ENCODE assay signal across 10 cellular contexts in the genomic region with DNA sequence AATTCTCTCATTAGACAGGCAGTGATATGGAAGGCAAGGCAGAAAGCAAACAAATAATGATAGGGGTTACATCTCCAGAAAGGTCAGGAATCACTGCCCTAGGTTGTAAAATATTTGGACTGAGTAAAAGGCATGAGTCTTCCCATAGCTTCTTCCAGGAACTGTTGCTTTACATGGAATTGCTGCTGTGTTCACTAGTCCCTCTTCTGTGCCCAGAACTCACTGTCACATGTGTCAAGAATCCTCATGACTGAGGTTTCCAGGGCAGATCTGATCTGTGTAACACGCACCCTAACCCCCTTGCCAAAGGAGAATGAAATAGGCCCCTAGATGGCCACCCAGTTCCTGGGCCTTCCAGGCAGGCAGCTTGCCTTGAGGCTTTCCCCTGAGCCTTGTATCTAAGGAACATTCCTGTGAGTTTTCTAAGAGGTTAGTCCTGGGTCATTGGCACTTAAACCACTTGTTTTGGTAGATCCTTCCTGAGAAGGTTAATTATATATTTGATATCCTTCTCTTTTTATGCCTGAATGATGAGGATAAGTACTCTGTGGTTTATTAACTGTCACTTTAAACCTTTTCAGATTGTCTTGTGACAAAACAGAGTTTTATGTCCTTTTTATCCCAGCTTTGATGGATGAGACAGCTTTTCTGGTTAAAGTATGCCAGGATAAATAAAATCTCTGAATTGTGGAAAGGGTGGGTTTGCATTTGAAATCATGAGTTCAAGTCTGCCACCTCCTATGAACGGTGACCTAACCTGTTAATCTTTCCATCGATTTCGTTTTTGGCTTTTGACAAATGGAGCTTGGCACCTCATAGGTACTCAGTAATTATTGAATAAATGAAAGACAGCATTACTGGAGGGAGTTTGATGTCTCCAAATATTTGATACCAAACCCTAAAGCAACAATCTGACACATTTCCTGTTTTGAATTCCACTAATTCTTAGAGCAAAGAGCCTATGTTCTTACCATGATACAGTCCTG.
A peak's percentile ranks its signal among the peaks of the same experiment; 100 is the strongest.
DNase-seq lines count a peak whose midpoint lies in the region; ATAC-seq, FAIRE-seq and TF ChIP-seq lines count a peak whose summit lies in the region.
"Had no signal": no experiment of that assay in that cellular context is flagged by ENCODE, and none has a peak within 500 bp of the region (broad histone marks: within the 10 kb centered on the region; RNA-seq: fewer than 3 reads in every experiment).

No MANE protein-coding gene starts in this region.

- TF ChIP-seq CTCF in gastrocnemius medialis (IDR thresholded peaks at IDR 0.05 in 4 of 5, conservative IDR thresholded peaks at IDR 0.05 in 1 of 5): no peak
- no peak for TF ChIP-seq CTCF in Caco-2 (IDR thresholded peaks at IDR 0.05; ENCODE audit: insufficient read depth in 1 of 2, low read depth in 1 of 2, low read length in 1 of 2, severe bottlenecking in 1 of 2, unreplicated experiment in 1 of 2)

- in situ Hi-C loops in gastrocnemius medialis (cut with MboI; ENCODE audit: low sequenced_read_pairs in 4 of 4): no loop called here

- FAIRE-seq in RCC 7860 (lab: Jason Lieb, UNC): peak; percentile 98
- FAIRE-seq: H1 had no signal

- H3K4me1 ChIP-seq in gastrocnemius medialis: peaks cover 71 to 84% of the 10 kb centered on the region in 2 donors
- H3K4me1 ChIP-seq in Caco-2: 0 out of 2 replicates have a peak, but pooled peaks cover 10% of the 10 kb centered on the region

- DNase-seq in GM03348 (ENCODE audit: low spot score): peak; percentile 61
- DNase-seq in RCC 7860 (ENCODE audit: low spot score): peak; percentile 91
- DNase-seq in Right ventricle myocardium superior: peak; percentile 55
- DNase-seq in gastrocnemius medialis: peak; percentile 85 to 88
- DNase-seq in Caco-2: no peak
- DNase-seq in NCI-H2081 treated with DMSO at 0.1 percent for 48 hours (lab: John Stamatoyannopoulos, UW): no peak
- DNase-seq: glutamatergic neuron had no signal

- no peaks in the 10 kb centered on the region for H3K27me3 Mint-ChIP-seq in Caco-2 (ENCODE audit: insufficient read depth, unreplicated experiment)

- no peak overlapping the region for H3K4me3 Mint-ChIP-seq in Caco-2 (ENCODE audit: unreplicated experiment)

- H3K36me3 Mint-ChIP-seq in Caco-2 (ENCODE audit: insufficient read depth, unreplicated experiment): peaks cover 2% of the 10 kb centered on the region

- H3K27me3 ChIP-seq in gastrocnemius medialis (no peaks in the 10 kb centered on the region), Caco-2 (replicated peaks; ENCODE audit: control insufficient read depth, insufficient read depth, low read length) (no peaks in the 10 kb centered on the region)

- no TSS peak for BruUV-seq in Caco-2 (replicated peaks; lab: Mats Ljungman, UMichigan)

- CTCF ChIA-PET in Caco-2 (lab: Charles Lee): interaction anchor here (0.6 kb wide), 1 partner anchor 236 kb away, joined by 3 read pairs; no protein-coding TSS in a partner anchor

- ATAC-seq in Right ventricle myocardium superior (ENCODE audit: poor library complexity) (peak; percentile 25), gastrocnemius medialis (peak; percentile 55 to 67), GM18861 (IDR thresholded peaks at IDR 0.05; ENCODE audit: unreplicated experiment) (no peak), HG03460 (IDR thresholded peaks at IDR 0.05; ENCODE audit: unreplicated experiment) (no peak)

- H3K9me3 ChIP-seq in gastrocnemius medialis (no peaks in the 10 kb centered on the region), Caco-2 (no peaks in the 10 kb centered on the region)

- intact Hi-C loops in Right ventricle myocardium superior (cut with DNase I): no loop called here
- intact Hi-C loops in gastrocnemius medialis (cut with DNase I; ENCODE audit: low total_unique reads): loop anchor here (5.0 kb wide), 3 partner anchors 88 to 213 kb away; no protein-coding TSS in a partner anchor
- intact Hi-C loops in Caco-2 (cut with micrococcal nuclease; ENCODE audit: unreplicated experiment): no loop called here

- TF ChIP-seq POLR2A in gastrocnemius medialis (IDR thresholded peaks at IDR 0.05): peak in 1 of 2 donors; percentile 37

- H3K36me3 ChIP-seq in gastrocnemius medialis (no peaks in the 10 kb centered on the region), Caco-2 (ENCODE audit: control insufficient read depth, insufficient read depth, low read length) (peaks cover 2% of the 10 kb centered on the region)

- POLR2A ChIA-PET in Caco-2 (lab: Charles Lee): no interaction called here

- H3K27ac Mint-ChIP-seq in Caco-2 (ENCODE audit: unreplicated experiment): no peak overlapping the region

- no peak overlapping the region for H3K4me3 ChIP-seq in gastrocnemius medialis
- no peak overlapping the region for H3K4me3 ChIP-seq in Caco-2 (ENCODE audit: low read depth, low read length)

- peaks cover 7% of the 10 kb centered on the region for H3K4me1 Mint-ChIP-seq in Caco-2 (ENCODE audit: low read depth, unreplicated experiment)

- H3K9me3 Mint-ChIP-seq in Caco-2 (ENCODE audit: unreplicated experiment): no peaks in the 10 kb centered on the region

- H3K27ac ChIP-seq in gastrocnemius medialis: peak overlapping the region; percentile 84 to 91 (median 90)

Comparison
In these comparisons a context has a peak if more than half of its experiments do, and no peak if none do; other contexts are left out.
1. DNase-seq: peak in GM03348 (single experiment), RCC 7860 (single experiment), Right ventricle myocardium superior (single experiment) and gastrocnemius medialis (2 of 2); none in Caco-2 (0 of 2) and NCI-H2081 treated with DMSO at 0.1 percent for 48 hours (single experiment).
2. ATAC-seq: peak in Right ventricle myocardium superior (single experiment) and gastrocnemius medialis (2 of 2); none in GM18861 (single experiment) and HG03460 (single experiment).